Comparison of ENCODE assay signal across 16 cellular contexts in the genomic region with DNA sequence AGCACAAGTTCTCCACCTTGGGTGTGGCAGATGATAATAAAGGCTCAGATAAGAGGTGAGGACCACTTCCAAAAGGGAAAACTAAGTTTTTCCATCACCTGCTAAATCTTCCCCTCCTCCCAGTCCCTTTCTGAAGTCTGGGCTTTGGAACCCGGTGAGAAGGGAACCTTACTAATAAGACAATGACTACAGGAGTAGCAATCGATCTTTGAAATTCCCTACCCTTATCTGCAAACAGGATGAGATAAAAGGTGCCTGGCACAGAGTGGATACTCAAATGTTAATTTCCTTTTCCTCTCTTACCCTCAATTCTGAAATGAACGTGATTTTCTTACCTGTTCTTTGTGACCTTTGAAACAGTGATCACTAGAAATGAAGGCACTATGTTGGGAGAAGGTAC.
DNase-seq lines count a peak whose midpoint lies in the region; ATAC-seq and TF ChIP-seq lines count a peak whose summit lies in the region.
"Had no signal": no experiment of that assay in that cellular context is flagged by ENCODE, and none has a peak within 500 bp of the region (broad histone marks: within the 10 kb centered on the region; RNA-seq: fewer than 3 reads in every experiment).

No MANE protein-coding gene starts in this region.

- peak overlapping the region; percentile 57 for H3K27ac Mint-ChIP-seq in activated B cell treated with CpG ODN at 0.5 μM for 24 hours
- H3K27ac Mint-ChIP-seq: CD4-positive, alpha-beta T cell; GM23338; IgD-negative memory B cell had no signal

- no peaks in the 10 kb centered on the region for H3K27me3 Mint-ChIP-seq in activated B cell treated with CpG ODN at 0.5 μM for 24 hours
- H3K27me3 Mint-ChIP-seq: CD4-positive, alpha-beta T cell; IgD-negative memory B cell had no signal

- peaks cover 21 to 71% (median 69%) of the 10 kb centered on the region in 4 donors for H3K36me3 ChIP-seq in stomach

- no peak overlapping the region for H3K4me3 ChIP-seq in stomach
- H3K4me3 ChIP-seq: GM23338 had no signal

- peaks cover 12% of the 10 kb centered on the region for H3K36me3 Mint-ChIP-seq in activated B cell treated with CpG ODN at 0.5 μM for 24 hours (ENCODE audit: low read depth)

- POLR2A ChIA-PET in activated B cell treated with CpG ODN at 0.5 μM for 24 hours (lab: Charles Lee) = no interaction called here

- H3K4me3 Mint-ChIP-seq in activated B cell treated with CpG ODN at 0.5 μM for 24 hours = no peak overlapping the region
- H3K4me3 Mint-ChIP-seq: CD4-positive, alpha-beta T cell; GM23338; IgD-negative memory B cell had no signal

- H3K9me3 Mint-ChIP-seq in activated B cell treated with CpG ODN at 0.5 μM for 24 hours = peaks cover 5% of the 10 kb centered on the region
- H3K9me3 Mint-ChIP-seq: CD4-positive, alpha-beta T cell; GM23338 had no signal

- no peaks in the 10 kb centered on the region for H3K9me3 ChIP-seq in stomach

- peaks cover 0 to 41% (median 10%) of the 10 kb centered on the region in 4 donors for H3K4me1 ChIP-seq in stomach

- peaks cover 49% of the 10 kb centered on the region for H3K4me1 Mint-ChIP-seq in activated B cell treated with CpG ODN at 0.5 μM for 24 hours
- H3K4me1 Mint-ChIP-seq: GM23338 had no signal

- TF ChIP-seq CTCF in activated B cell treated with CpG ODN at 0.5 μM for 24 hours (IDR thresholded peaks at IDR 0.05) (no peak), stomach (IDR thresholded peaks at IDR 0.05) (no peak)

- ATAC-seq in activated B cell treated with CpG ODN at 0.5 μM for 24 hours (ENCODE audit: low read depth) (no peak), left colon (peak; percentile 27)
- ATAC-seq: GM23338, HepG2 had no signal

- DNase-seq in activated B cell treated with CpG ODN at 0.5 μM for 24 hours = no peak
- DNase-seq in left colon = no peak
- peak; percentile 39 for DNase-seq in mucosa of gallbladder (ENCODE audit: low spot score)
- no peak for DNase-seq in stomach
- DNase-seq in stimulated activated CD4-positive, alpha-beta T cell treated with anti-CD3 and anti-CD28 coated beads, Interleukin-12 subunit alpha, Interleukin-12 subunit beta, amount 100 ng/mL, for 4 hours = no peak
- no peak for DNase-seq in SKM-1 (lab: John Stamatoyannopoulos, UW; ENCODE audit: unreplicated experiment)
- DNase-seq in NCI-H1436 (lab: John Stamatoyannopoulos, UW) = no peak
- DNase-seq: CD4-positive, alpha-beta T cell; DMS153; DMS79; GDM1; HCEC 1CT had no signal

- H3K27ac ChIP-seq in stomach = peak overlapping the region in 4 of 5 donors; percentile 25 to 81 (median 55)
- H3K27ac ChIP-seq: C4-2B had no signal

- CTCF ChIA-PET in activated B cell treated with CpG ODN at 0.5 μM for 24 hours (lab: Charles Lee) = no interaction called here

- TF ChIP-seq POLR2A in stomach (IDR thresholded peaks at IDR 0.05) = no peak

- intact Hi-C loops in activated B cell treated with CpG ODN at 0.5 μM for 24 hours (cut with micrococcal nuclease) = no loop called here
- intact Hi-C loops in left colon (cut with DNase I, micrococcal nuclease) = no loop called here
- intact Hi-C loops in stomach (cut with DNase I; ENCODE audit: low total_unique reads) = no loop called here

- 20 to 59% (median 35%) methylated on average over 3 of the region's 3 CpGs for WGBS in stomach, 5 donors

- H3K27me3 ChIP-seq in stomach = no peaks in the 10 kb centered on the region

- no peak for TF ChIP-seq EP300 in stomach (IDR thresholded peaks at IDR 0.05)
